In genomic region chr1:18422954-18423353, GRCh38 we compare ENCODE assay signal across 1 cellular context.
A peak's percentile ranks its signal among the peaks of the same experiment; 100 is the strongest.
TF ChIP-seq lines count a peak whose summit lies in the region.

No MANE protein-coding gene starts in this region.

TF ChIP-seq in K562, 482 proteins besides CTCF, POLR2A, EP300 and RAD21 (continued from another document):
- TF ChIP-seq RREB1 (CRISPR knock-in tag; IDR thresholded peaks at IDR 0.05) (0 out of 2 replicates have a peak, but pooled peaks have one; percentile 54), ATF7 (IDR thresholded peaks at IDR 0.05) (no peak), ZBTB9 (CRISPR knock-in tag; IDR thresholded peaks at IDR 0.05) (0 out of 2 replicates have a peak, but pooled peaks have one; percentile 12), SIN3B (IDR thresholded peaks at IDR 0.05; ENCODE audit: low read depth) (no peak), E2F3 (CRISPR knock-in tag; IDR thresholded peaks at IDR 0.05) (peak; percentile 49; the same call in 1 of the 2 replicates)
